ENCODE assay signal across 19 cellular contexts in the genomic region with DNA sequence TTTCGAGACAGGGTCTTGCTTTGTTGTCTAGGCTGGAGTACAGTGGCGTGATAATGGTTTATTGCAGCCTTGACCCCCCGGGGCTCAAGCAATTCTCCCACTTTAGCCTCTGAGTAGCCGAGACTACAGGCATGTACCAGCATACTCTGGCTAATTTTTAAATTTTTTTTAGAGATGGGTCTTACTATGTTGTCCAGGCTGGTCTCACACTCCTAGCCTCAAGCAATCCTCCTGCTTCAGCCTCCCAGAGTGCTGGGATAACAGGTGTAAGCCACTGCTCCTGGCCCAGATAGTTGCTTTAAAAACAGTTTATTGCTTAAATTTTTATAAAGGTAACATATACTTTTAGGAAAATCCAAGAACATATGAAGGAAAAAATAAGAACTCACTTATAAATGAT. TPM values are rescaled to one million over a fixed set of nuclear protein-coding genes. Genes with fewer than 3 reads are reported as not detected.
A peak's percentile ranks its signal among the peaks of the same experiment; 100 is the strongest.
DNase-seq lines count a peak whose midpoint lies in the region; FAIRE-seq and TF ChIP-seq lines count a peak whose summit lies in the region.
"Had no signal": no experiment of that assay in that cellular context is flagged by ENCODE, and none has a peak within 500 bp of the region (broad histone marks: within the 10 kb centered on the region; RNA-seq: fewer than 3 reads in every experiment).

No MANE protein-coding gene starts in this region.

- H3K9me3 Mint-ChIP-seq in chondrocyte (ENCODE audit: low read depth) = no peaks in the 10 kb centered on the region

- H3K4me3 ChIP-seq in trophoblast cell (ENCODE audit: low read depth, low read length) = no peak overlapping the region
- H3K4me3 ChIP-seq: BLaER1 had no signal

- H4K8ac ChIP-seq in trophoblast cell (ENCODE audit: low read depth, low read length) = no peak overlapping the region

- H4K12ac ChIP-seq in trophoblast cell (ENCODE audit: low read depth, low read length) = no peak overlapping the region

- no peaks in the 10 kb centered on the region for H3K4me1 ChIP-seq in trophoblast cell (ENCODE audit: control insufficient read depth in 1 of 2, insufficient read depth in 2 of 2, low read length in 2 of 2)

- no peak overlapping the region for H3K4me3 Mint-ChIP-seq in chondrocyte (ENCODE audit: unreplicated experiment)
- H3K4me3 Mint-ChIP-seq: CD8-positive, alpha-beta memory T cell; HFFc6 had no signal

- FAIRE-seq in RCC 7860 (lab: Jason Lieb, UNC) = no peak
- FAIRE-seq: GM19239 had no signal

- H2BK5ac ChIP-seq in trophoblast cell (ENCODE audit: low read depth, low read length, poor library complexity) = no peak overlapping the region

- H3K4ac ChIP-seq in trophoblast cell (ENCODE audit: low read depth, low read length) = no peak overlapping the region

- no peak overlapping the region for H2AFZ ChIP-seq in trophoblast cell (ENCODE audit: insufficient read depth, low read length, poor library complexity)

- H3K9ac ChIP-seq in trophoblast cell (ENCODE audit: low read length) = no peak overlapping the region
- H3K9ac ChIP-seq: BLaER1 had no signal

- peaks cover 3% of the 10 kb centered on the region for H3K79me1 ChIP-seq in trophoblast cell (ENCODE audit: low read length)

- no peak overlapping the region for H3K18ac ChIP-seq in trophoblast cell (ENCODE audit: low read length)

- peak; percentile 2 for DNase-seq in activated effector memory CD4-positive, alpha-beta T cell treated with anti-CD3 and anti-CD28 coated beads, Interleukin-2, amount 50 U/mL, for 16 hours
- no peak for DNase-seq in activated effector memory CD4-positive, alpha-beta T cell treated with Interleukin-2 at 50 U/mL for 16 hours
- DNase-seq in chondrocyte (ENCODE audit: low spot score) = peak; percentile 2
- DNase-seq in trophoblast cell = peak; percentile 68 to 82
- DNase-seq in superior temporal gyrus (ENCODE audit: extremely low spot score) = no peak
- DNase-seq in dermis blood vessel endothelial cell = no peak
- DNase-seq in RCC 7860 (ENCODE audit: low spot score) = no peak
- DNase-seq in midbrain (lab: John Stamatoyannopoulos, UW) = no peak
- DNase-seq: CD8-positive, alpha-beta memory T cell; DMS53; GF-D8; HCEC 1CT; HFFc6 had no signal

- no peak overlapping the region for H2BK12ac ChIP-seq in trophoblast cell (ENCODE audit: low read length)

- no peak overlapping the region for H2BK120ac ChIP-seq in trophoblast cell (ENCODE audit: insufficient read depth, low read length, poor library complexity)

- H2AK5ac ChIP-seq in trophoblast cell (ENCODE audit: low read length) = no peak overlapping the region

- H3K27me3 ChIP-seq in trophoblast cell (ENCODE audit: insufficient read depth, low read length) = no peaks in the 10 kb centered on the region
- H3K27me3 ChIP-seq: BLaER1 had no signal

- peaks cover 7% of the 10 kb centered on the region for H3K36me3 Mint-ChIP-seq in chondrocyte (ENCODE audit: low read depth)
- H3K36me3 Mint-ChIP-seq: CD8-positive, alpha-beta memory T cell had no signal

- peaks cover 43% of the 10 kb centered on the region for H3K27me3 Mint-ChIP-seq in chondrocyte (ENCODE audit: low read depth)

- H3K9me3 ChIP-seq in trophoblast cell (ENCODE audit: insufficient read depth, low read depth, low read length) = no peaks in the 10 kb centered on the region
- H3K9me3 ChIP-seq: BLaER1 had no signal

- no peaks in the 10 kb centered on the region for H3K79me2 ChIP-seq in trophoblast cell (ENCODE audit: control insufficient read depth, insufficient read depth, low read length, poor library complexity)

- TF ChIP-seq CTCF in chondrocyte (IDR thresholded peaks at IDR 0.05) = no peak

- no peak overlapping the region for H3K27ac Mint-ChIP-seq in chondrocyte (ENCODE audit: unreplicated experiment)
- H3K27ac Mint-ChIP-seq: CD8-positive, alpha-beta memory T cell; HFFc6 had no signal

- no peaks in the 10 kb centered on the region for H3K36me3 ChIP-seq in trophoblast cell (ENCODE audit: control insufficient read depth in 1 of 2, insufficient read depth in 2 of 2, low read length in 2 of 2)
- H3K36me3 ChIP-seq: BLaER1 had no signal

- no peak overlapping the region for H3K4me2 ChIP-seq in trophoblast cell (ENCODE audit: low read length)
- H3K4me2 ChIP-seq: BLaER1 had no signal

- H4K91ac ChIP-seq in trophoblast cell (ENCODE audit: low read depth, low read length) = no peak overlapping the region

- peaks cover 7% of the 10 kb centered on the region for H3K4me1 Mint-ChIP-seq in chondrocyte (ENCODE audit: low read depth)

- no peak overlapping the region for H3K27ac ChIP-seq in trophoblast cell (ENCODE audit: low read depth, low read length)
- H3K27ac ChIP-seq: 22Rv1, BLaER1 had no signal

- no CpG with 5 or more reads among the region's 4 CpGs for WGBS in trophoblast cell (ENCODE audit: extremely low coverage, insufficient coverage, insufficient read length)

- H3K23ac ChIP-seq in trophoblast cell (ENCODE audit: low read length) = no peak overlapping the region

- H3K14ac ChIP-seq in trophoblast cell (ENCODE audit: low read length) = no peak overlapping the region

RNA-seq across cellular contexts. Expression of a gene that starts 26.3 kb away (rescaled TPM):
- 0.05 TPM in 1 of 3 replicates, not detected in the others for total RNA-seq in chondrocyte
- 197 and 211 TPM in 2 replicates for polyA plus RNA-seq in trophoblast cell (2013)
- 0.19 TPM in 1 of 2 replicates, not detected in the other for total RNA-seq in dermis blood vessel endothelial cell
- total RNA-seq: HT1080 had no signal

RNA-seq across cellular contexts. Expression of a gene that starts 40.8 kb away (rescaled TPM):
- not detected in 3 replicates for total RNA-seq in chondrocyte
- polyA plus RNA-seq in trophoblast cell (2013) = 0.33 and 0.36 TPM in 2 replicates
- not detected in 2 replicates for total RNA-seq in dermis blood vessel endothelial cell
- total RNA-seq: A673; CD8-positive, alpha-beta memory T cell; H4; HT1080 had no signal
- polyA plus RNA-seq: CD8-positive, alpha-beta memory T cell had no signal

Comparison
In these comparisons a context has a peak if more than half of its experiments do, and no peak if none do; other contexts are left out.
1. DNase-seq: peak in activated effector memory CD4-positive, alpha-beta T cell treated with anti-CD3 and anti-CD28 coated beads, Interleukin-2, amount 50 U/mL, for 16 hours (single experiment), chondrocyte (single experiment) and trophoblast cell (2 of 2); none in activated effector memory CD4-positive, alpha-beta T cell treated with Interleukin-2 at 50 U/mL for 16 hours (single experiment), superior temporal gyrus (single experiment), dermis blood vessel endothelial cell (single experiment), RCC 7860 (single experiment) and midbrain (single experiment).